10 cellular contexts compared by ENCODE assay signal in genomic region chr11:98130117-98130625, GRCh38.
"Had no signal": no experiment of that assay in that cellular context is flagged by ENCODE, and none has a peak within 500 bp of the region (broad histone marks: within the 10 kb centered on the region; RNA-seq: fewer than 3 reads in every experiment).

No MANE protein-coding gene starts in this region.

- H3K4me1 ChIP-seq: HAP-1 had no signal

- H3K27ac ChIP-seq: GM23248 had no signal

- DNase-seq: GM23248, GOT3, H7, H9, HCEC 1CT, HFFc6 had no signal

- H3K36me3 ChIP-seq: HAP-1 had no signal

- H3K4me1 Mint-ChIP-seq: GM23338, H9 had no signal

- H3K4me3 Mint-ChIP-seq: GM23338, H9, HFFc6 had no signal

- ATAC-seq: GM23338, HCT116 had no signal

- H2AFZ ChIP-seq: GM23248, GM23338 had no signal

- H3K9ac ChIP-seq: GM23248 had no signal

- H3K27ac Mint-ChIP-seq: GM23338, H9, HFFc6 had no signal

- FAIRE-seq: H54 had no signal

- H3K4me2 ChIP-seq: GM23338 had no signal

- H3K9me3 ChIP-seq: HAP-1 had no signal

- H3K4me3 ChIP-seq: GM23248, GM23338, HAP-1 had no signal
